ENCODE assay signal across 1 cellular context in the genomic region with DNA sequence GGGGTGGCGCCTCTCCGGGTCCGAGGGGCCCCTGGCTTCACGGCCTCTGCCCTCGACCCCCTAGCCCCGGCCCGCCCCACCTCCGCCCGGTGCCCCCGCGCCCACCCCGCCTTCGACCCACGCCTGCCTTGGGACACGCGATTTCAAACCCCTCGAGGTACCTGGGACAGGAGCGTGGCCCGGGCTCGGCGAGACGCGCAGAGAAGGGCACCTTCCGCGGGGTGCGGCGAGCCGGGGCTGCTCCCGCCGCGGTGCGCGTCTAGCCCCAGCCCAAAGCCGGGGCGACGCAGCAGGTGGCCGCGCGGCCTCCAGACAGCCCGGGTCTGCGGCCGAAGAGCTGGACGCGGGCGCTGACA.
TF ChIP-seq lines count a peak whose summit lies in the region.

No MANE protein-coding gene starts in this region.

TF ChIP-seq in GM12878, 131 proteins besides CTCF, POLR2A, EP300 and RAD21 (continued from another document):
- TF ChIP-seq, protein P1, sequence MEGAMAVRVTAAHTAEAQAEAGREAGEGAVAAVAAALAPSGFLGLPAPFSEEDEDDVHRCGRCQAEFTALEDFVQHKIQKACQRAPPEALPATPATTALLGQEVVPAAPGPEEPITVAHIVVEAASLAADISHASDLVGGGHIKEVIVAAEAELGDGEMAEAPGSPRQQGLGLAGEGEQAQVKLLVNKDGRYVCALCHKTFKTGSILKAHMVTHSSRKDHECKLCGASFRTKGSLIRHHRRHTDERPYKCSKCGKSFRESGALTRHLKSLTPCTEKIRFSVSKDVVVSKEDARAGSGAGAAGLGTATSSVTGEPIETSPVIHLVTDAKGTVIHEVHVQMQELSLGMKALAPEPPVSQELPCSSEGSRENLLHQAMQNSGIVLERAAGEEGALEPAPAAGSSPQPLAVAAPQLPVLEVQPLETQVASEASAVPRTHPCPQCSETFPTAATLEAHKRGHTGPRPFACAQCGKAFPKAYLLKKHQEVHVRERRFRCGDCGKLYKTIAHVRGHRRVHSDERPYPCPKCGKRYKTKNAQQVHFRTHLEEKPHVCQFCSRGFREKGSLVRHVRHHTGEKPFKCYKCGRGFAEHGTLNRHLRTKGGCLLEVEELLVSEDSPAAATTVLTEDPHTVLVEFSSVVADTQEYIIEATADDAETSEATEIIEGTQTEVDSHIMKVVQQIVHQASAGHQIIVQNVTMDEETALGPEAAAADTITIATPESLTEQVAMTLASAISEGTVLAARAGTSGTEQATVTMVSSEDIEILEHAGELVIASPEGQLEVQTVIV (IDR thresholded peaks at IDR 0.05; ENCODE audit: borderline replicate concordance, partially characterized antibody): no peak
